In genomic region chr9:18071651-18072060, GRCh38 we compare ENCODE assay signal across 20 cellular contexts.
DNase-seq lines count a peak whose midpoint lies in the region; ATAC-seq, FAIRE-seq and TF ChIP-seq lines count a peak whose summit lies in the region.
"Had no signal": no experiment of that assay in that cellular context is flagged by ENCODE, and none has a peak within 500 bp of the region (broad histone marks: within the 10 kb centered on the region; RNA-seq: fewer than 3 reads in every experiment).

No MANE protein-coding gene starts in this region.

- H3K23ac ChIP-seq in IMR-90 (ENCODE audit: low read depth, low read length) = no peak overlapping the region

- H3K4me3 Mint-ChIP-seq in natural killer cell treated with Interleukin-12 subunit alpha and Interleukin-12 subunit beta and Interleukin-15 and Interleukin-18, amount 100 ng/mL, for 72 hours = no peak overlapping the region
- H3K4me3 Mint-ChIP-seq: activated CD4-positive, alpha-beta T cell treated with anti-CD3 and anti-CD28 coated beads, Interleukin-2, amount 10 ng/mL, durations not matched to agents 7 days and 5 days had no signal

- TF ChIP-seq POLR2A in IMR-90 (IDR thresholded peaks at IDR 0.05; ENCODE audit: low read depth, low read length) = no peak
- TF ChIP-seq POLR2A in esophagus squamous epithelium (IDR thresholded peaks at IDR 0.05) = no peak
- no peak for TF ChIP-seq POLR2A in GM12891 (IDR thresholded peaks at IDR 0.05; ENCODE audit: low read depth, low read length)

- H2BK5ac ChIP-seq in IMR-90 (ENCODE audit: low read depth, low read length, poor library complexity, severe bottlenecking) = no peak overlapping the region

- H2AFZ ChIP-seq in IMR-90 (replicated peaks; ENCODE audit: low read length, poor library complexity) = peak overlapping the region; percentile 36

- no peaks in the 10 kb centered on the region for H3K4me1 ChIP-seq in IMR-90 (ENCODE audit: control insufficient read depth, insufficient read depth, low read length)
- H3K4me1 ChIP-seq in esophagus squamous epithelium = peaks cover 0 to 6% (median 0%) of the 10 kb centered on the region in 3 donors

- H3K9me3 ChIP-seq in IMR-90 (ENCODE audit: control insufficient read depth, insufficient read depth, low read length) (no peaks in the 10 kb centered on the region), esophagus squamous epithelium (no peaks in the 10 kb centered on the region)
- H3K9me3 ChIP-seq: sigmoid colon had no signal

- no peak overlapping the region for H3K9ac ChIP-seq in IMR-90 (ENCODE audit: low read depth, low read length)
- H3K9ac ChIP-seq: KMS-11 had no signal

- no peaks in the 10 kb centered on the region for H4K20me1 ChIP-seq in IMR-90 (ENCODE audit: insufficient read depth, low read length)

- in situ Hi-C loops in IMR-90 (cut with MboI; ENCODE audit: low sequenced_read_pairs) = no loop called here

- H3K56ac ChIP-seq in IMR-90 (ENCODE audit: extremely low read depth, insufficient read depth, low read length) = no peak overlapping the region

- TF ChIP-seq CTCF in IMR-90 (conservative IDR thresholded peaks at IDR 0.05; ENCODE audit: low read depth, low read length) (no peak), esophagus squamous epithelium (IDR thresholded peaks at IDR 0.05) (no peak)

- BruUV-seq in IMR-90 (replicated peaks; lab: Mats Ljungman, UMichigan) = no TSS peak

- no peak overlapping the region for H2BK20ac ChIP-seq in IMR-90 (ENCODE audit: low read depth, low read length)

- no peaks in the 10 kb centered on the region for H3K9me1 ChIP-seq in IMR-90 (ENCODE audit: insufficient read depth, low read length)

- H4K8ac ChIP-seq in IMR-90 (ENCODE audit: low read depth in 2 of 2, low read length in 2 of 2) = no peak overlapping the region

- H3K27me3 ChIP-seq in IMR-90 (ENCODE audit: control insufficient read depth, insufficient read depth, low read length) (no peaks in the 10 kb centered on the region; the same call in 1 of the 2 replicates), esophagus squamous epithelium (no peaks in the 10 kb centered on the region)
- H3K27me3 ChIP-seq: sigmoid colon had no signal

- H3K36me3 Mint-ChIP-seq in natural killer cell treated with Interleukin-12 subunit alpha and Interleukin-12 subunit beta and Interleukin-15 and Interleukin-18, amount 100 ng/mL, for 72 hours = no peaks in the 10 kb centered on the region

- H3K36me3 ChIP-seq in IMR-90 (ENCODE audit: control insufficient read depth, insufficient read depth, low read length) (no peaks in the 10 kb centered on the region), esophagus squamous epithelium (no peaks in the 10 kb centered on the region)
- H3K36me3 ChIP-seq: sigmoid colon had no signal

- no peak for TF ChIP-seq RAD21 in IMR-90 (IDR thresholded peaks at IDR 0.05; ENCODE audit: low read length)

- H3K14ac ChIP-seq in IMR-90 (replicated peaks; ENCODE audit: low read depth, low read length) = no peak overlapping the region

- H4K5ac ChIP-seq in IMR-90 (ENCODE audit: low read depth, low read length) = no peak overlapping the region

- no peak overlapping the region for H3K4me3 ChIP-seq in IMR-90 (ENCODE audit: insufficient read depth, low read depth, low read length)
- no peak overlapping the region for H3K4me3 ChIP-seq in esophagus squamous epithelium
- H3K4me3 ChIP-seq: sigmoid colon had no signal

- H3K4me1 Mint-ChIP-seq in natural killer cell treated with Interleukin-12 subunit alpha and Interleukin-12 subunit beta and Interleukin-15 and Interleukin-18, amount 100 ng/mL, for 72 hours (ENCODE audit: low read depth in 2 of 2) = no peaks in the 10 kb centered on the region
- H3K4me1 Mint-ChIP-seq: activated CD4-positive, alpha-beta T cell treated with anti-CD3 and anti-CD28 coated beads, Interleukin-2, amount 10 ng/mL, durations not matched to agents 7 days and 5 days had no signal

- CTCF ChIA-PET in IMR-90 (lab: Yijun Ruan, JAX) = no interaction called here

- WGBS in IMR-90 (ENCODE audit: extremely low coverage in 2 of 2, insufficient read length in 1 of 2), 2 experiments = 69% methylated on average over 3 of the region's 6 CpGs; no CpG with 5 or more reads in 1 of the 2 experiments
- WGBS in esophagus squamous epithelium, 2 donors = 26 to 32% methylated on average over 6 of the region's 6 CpGs

- POLR2A ChIA-PET in IMR-90 (lab: Charles Lee; ENCODE audit: unreplicated experiment) = no interaction called here

- H4K91ac ChIP-seq in IMR-90 (ENCODE audit: insufficient read depth, low read depth, low read length) = no peak overlapping the region

- no peak overlapping the region for H2AK5ac ChIP-seq in IMR-90 (ENCODE audit: low read depth, low read length)

- no peak for FAIRE-seq in GM12891 (lab: Jason Lieb, UNC)
- FAIRE-seq: G401.6 had no signal

- no peak overlapping the region for H2BK120ac ChIP-seq in IMR-90 (ENCODE audit: low read depth, low read length)

- no peaks in the 10 kb centered on the region for H3K79me1 ChIP-seq in IMR-90 (ENCODE audit: low read depth in 1 of 2, low read length in 2 of 2)

- dilution Hi-C loops in IMR-90 (cut with HindIII; ENCODE audit: low sequenced_read_pairs, unreplicated experiment) = no loop called here

- H3K4ac ChIP-seq in IMR-90 (ENCODE audit: low read depth, low read length) = no peak overlapping the region; the same call in 1 of the 2 replicates

- H3K18ac ChIP-seq in IMR-90 (ENCODE audit: low read depth, low read length) = no peak overlapping the region

- H3K27me3 Mint-ChIP-seq in natural killer cell treated with Interleukin-12 subunit alpha and Interleukin-12 subunit beta and Interleukin-15 and Interleukin-18, amount 100 ng/mL, for 72 hours = no peaks in the 10 kb centered on the region
- H3K27me3 Mint-ChIP-seq: activated CD4-positive, alpha-beta T cell treated with anti-CD3 and anti-CD28 coated beads, Interleukin-2, amount 10 ng/mL, durations not matched to agents 7 days and 5 days had no signal

- DNase-seq in Daoy (ENCODE audit: low read depth) (peak; percentile 3), IMR-90 (peak; percentile 30), esophagus squamous epithelium (lab: John Stamatoyannopoulos, UW) (no peak), kidney glomerular epithelial cell (lab: John Stamatoyannopoulos, UW) (peak; percentile 13), D341Med (ENCODE audit: low spot score) (no peak), NCI-H1092 treated with DMSO at 0.1 percent for 48 hours (lab: John Stamatoyannopoulos, UW) (no peak), GM12891 (ENCODE audit: insufficient read length, low spot score) (no peak)
- DNase-seq in natural killer cell treated with Interleukin-12 subunit alpha and Interleukin-12 subunit beta and Interleukin-15 and Interleukin-18, amount 100 ng/mL, for 72 hours (ENCODE audit: low spot score) = no peak
- DNase-seq: activated CD4-positive, alpha-beta T cell treated with anti-CD3 and anti-CD28 coated beads, Interleukin-2, amount 10 ng/mL, durations not matched to agents 7 days and 5 days; activated gamma-delta T cell treated with Interleukin-2 at 50 U/mL for 16 hours; cortex of kidney; left cardiac atrium; NCI-H1105 treated with DMSO at 0.1 percent for 48 hours; NCI-H748 treated with DMSO at 0.1 percent for 48 hours; nucleus accumbens; sigmoid colon; stimulated activated CD4-positive, alpha-beta T cell treated with anti-CD3 and anti-CD28 coated beads, Interleukin-2, amount 100 ng/mL, for 24 hours had no signal

- H2AK9ac ChIP-seq in IMR-90 (replicated peaks; ENCODE audit: low read depth, low read length, poor library complexity) = no peak overlapping the region

- H2BK15ac ChIP-seq in IMR-90 (ENCODE audit: low read depth, low read length) = no peak overlapping the region

- H3K4me2 ChIP-seq in IMR-90 (ENCODE audit: low read depth, low read length) = no peak overlapping the region
- H3K4me2 ChIP-seq: KMS-11 had no signal

- peak; percentile 37 for ATAC-seq in IMR-90 (ENCODE audit: low read depth)
- ATAC-seq in natural killer cell treated with Interleukin-12 subunit alpha and Interleukin-12 subunit beta and Interleukin-15 and Interleukin-18, amount 100 ng/mL, for 72 hours = no peak
- ATAC-seq: Panc1 had no signal

- intact Hi-C loops in IMR-90 (cut with micrococcal nuclease) (no loop called here), esophagus squamous epithelium (cut with DNase I) (no loop called here)

- no peak overlapping the region for H3K27ac Mint-ChIP-seq in natural killer cell treated with Interleukin-12 subunit alpha and Interleukin-12 subunit beta and Interleukin-15 and Interleukin-18, amount 100 ng/mL, for 72 hours
- H3K27ac Mint-ChIP-seq: activated CD4-positive, alpha-beta T cell treated with anti-CD3 and anti-CD28 coated beads, Interleukin-2, amount 10 ng/mL, durations not matched to agents 7 days and 5 days had no signal

- H3K9me3 Mint-ChIP-seq in natural killer cell treated with Interleukin-12 subunit alpha and Interleukin-12 subunit beta and Interleukin-15 and Interleukin-18, amount 100 ng/mL, for 72 hours = peaks cover 7% of the 10 kb centered on the region

- H3K27ac ChIP-seq in IMR-90 (ENCODE audit: insufficient read depth, low read length) = no peak overlapping the region
- H3K27ac ChIP-seq in esophagus squamous epithelium = peak overlapping the region in 3 of 4 donors; percentile 8 to 42 (median 24)
- H3K27ac ChIP-seq: KMS-11 had no signal

TF ChIP-seq in IMR-90, 13 proteins besides CTCF, POLR2A, EP300 and RAD21 (continues in another document):
- no peak for TF ChIP-seq MAFK (IDR thresholded peaks at IDR 0.05; ENCODE audit: low read depth, low read length)
- TF ChIP-seq ELK1 (IDR thresholded peaks at IDR 0.05; ENCODE audit: borderline replicate concordance, low read depth, low read length) = no peak

TF ChIP-seq in GM12891, 5 proteins besides CTCF, POLR2A, EP300 and RAD21:
- TF ChIP-seq TAF1 (IDR thresholded peaks at IDR 0.05; ENCODE audit: low read depth, low read length) = no peak

Comparison
In these comparisons a context has a peak if more than half of its experiments do, and no peak if none do; other contexts are left out.
1. DNase-seq: peak in Daoy (single experiment), IMR-90 (single experiment) and kidney glomerular epithelial cell (single experiment); none in esophagus squamous epithelium (single experiment), D341Med (single experiment), NCI-H1092 treated with DMSO at 0.1 percent for 48 hours (single experiment), GM12891 (single experiment) and natural killer cell treated with Interleukin-12 subunit alpha and Interleukin-12 subunit beta and Interleukin-15 and Interleukin-18, amount 100 ng/mL, for 72 hours (single experiment).